Comparison of ENCODE assay signal across 2 cellular contexts in the genomic region with DNA sequence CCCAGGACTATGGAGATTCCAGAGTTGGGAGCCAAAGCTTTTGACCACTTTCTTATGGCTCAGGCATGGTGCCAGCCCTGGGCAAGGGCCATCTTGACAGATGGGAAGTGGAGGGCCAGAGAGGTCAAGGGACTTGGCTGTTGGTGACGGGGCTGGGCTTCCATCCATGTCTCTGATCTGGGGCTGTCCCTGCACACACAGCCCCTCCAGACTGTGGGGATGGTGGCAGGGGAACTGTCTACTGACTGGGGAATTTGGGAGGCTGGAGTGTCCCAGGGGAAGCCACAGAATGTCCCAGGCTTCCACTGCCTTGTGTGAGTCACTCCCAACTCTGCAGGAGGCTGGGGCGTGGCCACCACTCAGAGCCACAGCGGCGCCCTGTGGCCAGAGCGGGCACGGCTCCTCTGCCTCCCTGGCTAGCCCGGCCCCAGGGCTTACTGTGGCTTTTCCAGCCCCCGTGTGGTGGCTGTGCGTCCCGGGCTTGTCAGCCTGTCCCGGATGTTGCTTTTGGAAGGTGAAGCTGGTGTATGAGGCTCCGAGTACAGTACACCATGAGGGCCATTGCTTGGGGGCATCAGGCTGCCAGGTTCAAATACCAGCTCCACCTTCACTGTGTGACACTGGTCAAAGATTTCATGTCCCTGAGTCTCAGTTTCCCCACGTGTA.
A peak's percentile ranks its signal among the peaks of the same experiment; 100 is the strongest.
TF ChIP-seq lines count a peak whose summit lies in the region.

No MANE protein-coding gene starts in this region.

TF ChIP-seq in Ishikawa, 13 proteins besides CTCF, POLR2A, EP300 and RAD21:
- TF ChIP-seq YY1 (IDR thresholded peaks at IDR 0.05; ENCODE audit: low read depth) (peak; percentile 19; the same call in 1 of the 2 replicates), EGR1 (IDR thresholded peaks at IDR 0.05) (no peak), NFIC (IDR thresholded peaks at IDR 0.05) (no peak), CREB1 (IDR thresholded peaks at IDR 0.05; ENCODE audit: low read depth) (no peak), TCF12 (IDR thresholded peaks at IDR 0.05; ENCODE audit: low read depth) (peak; percentile 16; the same call in 1 of the 2 replicates), TEAD4 (IDR thresholded peaks at IDR 0.05) (no peak), REST (IDR thresholded peaks at IDR 0.05; ENCODE audit: low read depth) (no peak), MAX (IDR thresholded peaks at IDR 0.05) (0 out of 2 replicates have a peak, but pooled peaks have one; percentile 21), CEBPB (IDR thresholded peaks at IDR 0.05) (no peak), TAF1 (IDR thresholded peaks at IDR 0.05; ENCODE audit: low read depth) (no peak), ZBTB7A (IDR thresholded peaks at IDR 0.05; ENCODE audit: low read depth) (no peak), FOXM1 (IDR thresholded peaks at IDR 0.05; ENCODE audit: borderline replicate concordance, low read depth) (no peak)
- TF ChIP-seq, protein P1, sequence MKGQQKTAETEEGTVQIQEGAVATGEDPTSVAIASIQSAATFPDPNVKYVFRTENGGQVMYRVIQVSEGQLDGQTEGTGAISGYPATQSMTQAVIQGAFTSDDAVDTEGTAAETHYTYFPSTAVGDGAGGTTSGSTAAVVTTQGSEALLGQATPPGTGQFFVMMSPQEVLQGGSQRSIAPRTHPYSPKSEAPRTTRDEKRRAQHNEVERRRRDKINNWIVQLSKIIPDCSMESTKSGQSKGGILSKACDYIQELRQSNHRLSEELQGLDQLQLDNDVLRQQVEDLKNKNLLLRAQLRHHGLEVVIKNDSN (IDR thresholded peaks at IDR 0.05) = no peak

TF ChIP-seq in SK-N-SH, 30 proteins besides CTCF, POLR2A, EP300 and RAD21:
- TF ChIP-seq FOXJ3 (CRISPR knock-in tag; IDR thresholded peaks at IDR 0.05) = no peak
- TF ChIP-seq ELF1 (IDR thresholded peaks at IDR 0.05) = no peak
- peak; percentile 43; the same call in 1 of the 2 replicates for TF ChIP-seq JUND (IDR thresholded peaks at IDR 0.05)
- TF ChIP-seq MEF2A (IDR thresholded peaks at IDR 0.05; ENCODE audit: borderline replicate concordance, low read depth) = no peak
- 0 out of 2 replicates have a peak, but pooled peaks have one; percentile 43 for TF ChIP-seq MAX (IDR thresholded peaks at IDR 0.05; ENCODE audit: low read depth)
- TF ChIP-seq FOSL2 (IDR thresholded peaks at IDR 0.05; ENCODE audit: borderline replicate concordance, low read depth) = peak; percentile 91; the same call in 1 of the 2 replicates
- peak; percentile 66 for TF ChIP-seq SMC3 (IDR thresholded peaks at IDR 0.05; ENCODE audit: low read depth, low read length)
- TF ChIP-seq POLR2AphosphoS5 (IDR thresholded peaks at IDR 0.05; ENCODE audit: low read depth, low read length) = no peak
- 0 out of 2 replicates have a peak, but pooled peaks have one; percentile 30 for TF ChIP-seq TCF12 (IDR thresholded peaks at IDR 0.05)
- TF ChIP-seq YY1 (IDR thresholded peaks at IDR 0.05; ENCODE audit: low read depth) = no peak
- TF ChIP-seq IRF3 (IDR thresholded peaks at IDR 0.05; ENCODE audit: low read depth, low read length) = no peak
- TF ChIP-seq NFIC (IDR thresholded peaks at IDR 0.05; ENCODE audit: borderline replicate concordance) = peak; percentile 44; the same call in 1 of the 2 replicates
- TF ChIP-seq, protein P2, sequence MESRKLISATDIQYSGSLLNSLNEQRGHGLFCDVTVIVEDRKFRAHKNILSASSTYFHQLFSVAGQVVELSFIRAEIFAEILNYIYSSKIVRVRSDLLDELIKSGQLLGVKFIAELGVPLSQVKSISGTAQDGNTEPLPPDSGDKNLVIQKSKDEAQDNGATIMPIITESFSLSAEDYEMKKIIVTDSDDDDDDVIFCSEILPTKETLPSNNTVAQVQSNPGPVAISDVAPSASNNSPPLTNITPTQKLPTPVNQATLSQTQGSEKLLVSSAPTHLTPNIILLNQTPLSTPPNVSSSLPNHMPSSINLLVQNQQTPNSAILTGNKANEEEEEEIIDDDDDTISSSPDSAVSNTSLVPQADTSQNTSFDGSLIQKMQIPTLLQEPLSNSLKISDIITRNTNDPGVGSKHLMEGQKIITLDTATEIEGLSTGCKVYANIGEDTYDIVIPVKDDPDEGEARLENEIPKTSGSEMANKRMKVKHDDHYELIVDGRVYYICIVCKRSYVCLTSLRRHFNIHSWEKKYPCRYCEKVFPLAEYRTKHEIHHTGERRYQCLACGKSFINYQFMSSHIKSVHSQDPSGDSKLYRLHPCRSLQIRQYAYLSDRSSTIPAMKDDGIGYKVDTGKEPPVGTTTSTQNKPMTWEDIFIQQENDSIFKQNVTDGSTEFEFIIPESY (IDR thresholded peaks at IDR 0.05; ENCODE audit: borderline replicate concordance, low read depth) = no peak
- no peak for TF ChIP-seq RFX5 (IDR thresholded peaks at IDR 0.05; ENCODE audit: low read length)
- TF ChIP-seq RCOR1 (IDR thresholded peaks at IDR 0.05; ENCODE audit: low read length) = 0 out of 2 replicates have a peak, but pooled peaks have one; percentile 40
- TF ChIP-seq EZH2phosphoT487 (IDR thresholded peaks at IDR 0.05; ENCODE audit: borderline replicate concordance, low read depth) = no peak
- TF ChIP-seq CHD2 (IDR thresholded peaks at IDR 0.05; ENCODE audit: low read length, partially characterized antibody) = peak; percentile 12
- no peak for TF ChIP-seq TEAD4 (IDR thresholded peaks at IDR 0.05; ENCODE audit: borderline replicate concordance, insufficient read depth)
